ENCODE assay signal across 8 cellular contexts in the genomic region with DNA sequence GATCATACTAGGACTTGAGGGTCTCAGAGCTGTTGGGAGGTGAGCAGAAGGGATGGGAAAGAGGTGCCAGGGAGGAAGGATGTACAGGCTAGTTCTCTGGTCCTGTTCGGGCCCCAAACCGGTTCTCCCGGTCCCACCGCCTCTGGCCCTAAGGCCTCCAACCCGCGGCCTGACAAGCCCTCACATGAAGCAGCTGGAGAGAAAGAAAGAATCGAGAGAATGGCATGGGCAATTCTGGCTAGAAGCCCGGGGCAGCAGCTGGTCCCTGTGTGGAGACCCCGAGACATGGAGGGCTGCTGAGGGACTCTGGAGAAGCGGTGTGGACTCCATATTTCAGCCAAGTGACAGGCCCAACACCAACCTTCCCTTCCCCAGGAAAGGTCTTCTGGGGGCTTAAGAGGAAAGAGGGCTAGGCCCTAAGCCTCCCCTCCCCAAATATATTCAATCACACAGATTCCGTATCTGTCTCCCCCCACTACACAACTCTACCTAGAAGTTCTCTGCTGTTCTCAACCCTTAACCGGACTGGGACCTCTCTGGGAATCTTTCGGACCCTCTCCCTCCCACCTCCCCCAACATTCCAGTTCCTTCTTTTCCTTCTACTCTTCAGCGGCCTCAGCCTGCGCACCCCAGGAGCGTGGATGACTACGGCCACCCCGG. TPM values are rescaled to one million over a fixed set of nuclear protein-coding genes. Genes with fewer than 3 reads are reported as not detected.
DNase-seq lines count a peak whose midpoint lies in the region; ATAC-seq, FAIRE-seq and TF ChIP-seq lines count a peak whose summit lies in the region.

No MANE protein-coding gene starts in this region.

- H3K4me1 ChIP-seq in A549 (peaks cover 46% of the 10 kb centered on the region), Panc1 (ENCODE audit: control insufficient read depth, insufficient read depth, low read length) (peaks cover 21% of the 10 kb centered on the region), mucosa of descending colon (ENCODE audit: low read depth) (peaks cover 33% of the 10 kb centered on the region), vagina (peaks cover 47% of the 10 kb centered on the region)

- H3K36me3 ChIP-seq in Panc1 (ENCODE audit: control insufficient read depth, insufficient read depth, low read length) = peaks cover 12% of the 10 kb centered on the region
- no peaks in the 10 kb centered on the region for H3K36me3 ChIP-seq in mucosa of descending colon (ENCODE audit: low read depth)
- peaks cover 4 to 20% of the 10 kb centered on the region in 2 donors for H3K36me3 ChIP-seq in vagina

- intact Hi-C loops in Panc1 (cut with micrococcal nuclease; ENCODE audit: unreplicated experiment) (no loop called here), mucosa of descending colon (cut with DNase I, micrococcal nuclease) (loop anchor here in 1 of 2 donors (10.0 kb wide), 1 partner anchor 54 kb away; a partner anchor contains a TSS), vagina (cut with DNase I) (no loop called here)

- WGBS in A549 (ENCODE audit: missing lambda C conversion rate) = 2% methylated on average over 18 of the region's 18 CpGs

- H3K27me3 ChIP-seq in Panc1 (ENCODE audit: control insufficient read depth, insufficient read depth, low read length) (no peaks in the 10 kb centered on the region), vagina (no peaks in the 10 kb centered on the region)

- CTCF ChIA-PET in A549 (lab: Yijun Ruan, JAX) (interaction anchor here (0.5 to 7.8 kb wide), 14 partner anchors 9 to 218 kb away, joined by 3 to 86 read pairs (median 4); a partner anchor contains a TSS), Panc1 (lab: Charles Lee) (no interaction called here)

- ATAC-seq in A549 = peak in 1 of 2 experiments; percentile 6; a peak in 3 of 6 replicates
- no peak for ATAC-seq in Panc1
- no peak for ATAC-seq in effector memory CD8-positive, alpha-beta T cell (replicated peaks)
- ATAC-seq in mucosa of descending colon = peak; percentile 30

- TF ChIP-seq EP300 in A549 (IDR thresholded peaks at IDR 0.05) = no peak

- TSS peak; percentile 78 for BruUV-seq in Panc1 (replicated peaks; lab: Mats Ljungman, UMichigan)

- POLR2A ChIA-PET in A549 (lab: Yijun Ruan, JAX) (interaction anchor here (1.6 to 5.6 kb wide), 3 partner anchors 9 to 12 kb away, joined by 4 to 34 read pairs (median 6); a partner anchor contains a TSS), Panc1 (lab: Charles Lee) (interaction anchor here (0.5 kb wide), 2 partner anchors 16 to 703 kb away, joined by 5 to 7 read pairs; no protein-coding TSS in a partner anchor)

- H3K9me3 Mint-ChIP-seq in effector memory CD8-positive, alpha-beta T cell = no peaks in the 10 kb centered on the region

- peak overlapping the region; percentile 97 to 98 for H3K27ac Mint-ChIP-seq in effector memory CD8-positive, alpha-beta T cell

- H3K4me3 Mint-ChIP-seq in effector memory CD8-positive, alpha-beta T cell = peak overlapping the region; percentile 95 to 97

- TF ChIP-seq CTCF in A549 (IDR thresholded peaks at IDR 0.05) = no peak
- TF ChIP-seq CTCF in GM12865 (IDR thresholded peaks at IDR 0.05; ENCODE audit: insufficient read depth, low read depth, low read length, missing control alignments) = no peak
- no peak for TF ChIP-seq CTCF in Panc1 (IDR thresholded peaks at IDR 0.05)
- TF ChIP-seq CTCF in mucosa of descending colon (IDR thresholded peaks at IDR 0.05) = no peak
- TF ChIP-seq CTCF in vagina (IDR thresholded peaks at IDR 0.05) = no peak

- no peaks in the 10 kb centered on the region for H3K27me3 Mint-ChIP-seq in effector memory CD8-positive, alpha-beta T cell

- peaks cover 52 to 63% of the 10 kb centered on the region in 2 donors for H3K4me1 Mint-ChIP-seq in effector memory CD8-positive, alpha-beta T cell (ENCODE audit: low read depth in 2 of 2)

- TF ChIP-seq POLR2A in A549 (IDR thresholded peaks at IDR 0.05; ENCODE audit: low read length) (no peak), vagina (IDR thresholded peaks at IDR 0.05) (no peak)

- DNase-seq in A549 (ENCODE audit: low read depth in 1 of 2, low spot score in 1 of 2) (no peak), GM12865 (ENCODE audit: low read depth) (no peak), Panc1 (ENCODE audit: low read depth, low spot score) (no peak), mucosa of descending colon (peak; percentile 54 to 73 (median 69)), vagina (ENCODE audit: extremely low spot score in 2 of 2) (no peak), hepatic stellate cell (ENCODE audit: low spot score) (no peak), NCI-H187 (lab: John Stamatoyannopoulos, UW) (no peak)
- no peak for DNase-seq in effector memory CD8-positive, alpha-beta T cell

- peak overlapping the region; percentile 90 for H3K4me3 ChIP-seq in A549
- H3K4me3 ChIP-seq in GM12865 (ENCODE audit: low read depth, low read length) = peak overlapping the region; percentile 92
- H3K4me3 ChIP-seq in Panc1 (ENCODE audit: low read depth in 2 of 2, low read length in 2 of 2) = peak overlapping the region; percentile 94 to 99
- H3K4me3 ChIP-seq in mucosa of descending colon = peak overlapping the region; percentile 85
- H3K4me3 ChIP-seq in vagina = peak overlapping the region; percentile 72 to 76

- peaks cover 61% of the 10 kb centered on the region for H3K36me3 Mint-ChIP-seq in effector memory CD8-positive, alpha-beta T cell (ENCODE audit: insufficient read depth)

- TF ChIP-seq RAD21 in A549 (conservative IDR thresholded peaks at IDR 0.05 in 1 of 2, IDR thresholded peaks at IDR 0.05 in 1 of 2) = no peak

- in situ Hi-C loops in Panc1 (cut with HindIII; ENCODE audit: low pct_unique_long_range_greater_than_20kb, low sequenced_read_pairs) = no loop called here

- no peak for FAIRE-seq in A549 (lab: Jason Lieb, UNC)

- H3K9me3 ChIP-seq in A549 (no peaks in the 10 kb centered on the region), Panc1 (ENCODE audit: control insufficient read depth, insufficient read depth, low read depth, low read length) (no peaks in the 10 kb centered on the region), mucosa of descending colon (no peaks in the 10 kb centered on the region), vagina (no peaks in the 10 kb centered on the region)

- H3K27ac ChIP-seq in A549 (peak overlapping the region; percentile 98 to 100), Panc1 (ENCODE audit: low read length) (peak overlapping the region; percentile 97), vagina (peak overlapping the region; percentile 90)

- peak overlapping the region; percentile 98 for H3K4me2 ChIP-seq in A549

RNA-seq across cellular contexts. Expression of a gene that starts 0.6 kb away (rescaled TPM):
- polyA plus RNA-seq in A549 (2011; rRNA removed) (78.1 and 83.1 TPM in 2 replicates), A549 (2017; fragmentation: RNase III; extraction: RNeasy Plus Mini Kit Qiagen cat#74134 plus additional on column Dnase treatment) (50.6 to 54.7 TPM (median 52.0 TPM) in 3 replicates)
- polyA plus RNA-seq in A549 (2012; cell fraction: cytosol; rRNA removed) = 26.2 and 30.5 TPM in 2 replicates
- 25.4 and 35.1 TPM in 2 replicates for polyA plus RNA-seq in A549 (2012; cell fraction: nucleus; rRNA removed)
- polyA minus RNA-seq in A549 (2011; rRNA and poly(A)+ RNA removed) = 68.8 and 71.3 TPM in 2 replicates
- total RNA-seq in Panc1 (2021; ENCODE audit: unreplicated experiment) (81.2 TPM), mucosa of descending colon (10 to 100 TPM; 69.2 to 78.5 (median 73.5) TPM), vagina (89.1 TPM)
- 51.3 TPM for polyA plus RNA-seq in Panc1 (2012; ENCODE audit: insufficient read length)

RNA-seq across cellular contexts. Expression of a gene that starts 1.4 kb away (rescaled TPM):
- polyA plus RNA-seq in A549 (2011; rRNA removed) (33.7 and 35.3 TPM in 2 replicates), A549 (2017; fragmentation: RNase III; extraction: RNeasy Plus Mini Kit Qiagen cat#74134 plus additional on column Dnase treatment) (26.0 to 28.2 TPM (median 26.5 TPM) in 3 replicates)
- 16.3 and 18.3 TPM in 2 replicates for polyA plus RNA-seq in A549 (2012; cell fraction: cytosol; rRNA removed)
- polyA plus RNA-seq in A549 (2012; cell fraction: nucleus; rRNA removed) = 5.2 and 8.3 TPM in 2 replicates
- polyA minus RNA-seq in A549 (2011; rRNA and poly(A)+ RNA removed) = 9.5 and 11.8 TPM in 2 replicates
- total RNA-seq in Panc1 (2021; ENCODE audit: unreplicated experiment) (5.0 TPM), mucosa of descending colon (1 to 10 TPM in 1 of 3 donors, under 1 TPM in 2; 0.09 to 5.4 (median 0.65) TPM), vagina (3.7 TPM)
- 6.1 TPM for polyA plus RNA-seq in Panc1 (2012; ENCODE audit: insufficient read length)

RNA-seq across cellular contexts. Expression of a gene that starts 11.3 kb away (rescaled TPM):
- polyA plus RNA-seq in A549 (2011; rRNA removed) (2.9 and 3.3 TPM in 2 replicates), A549 (2017; fragmentation: RNase III; extraction: RNeasy Plus Mini Kit Qiagen cat#74134 plus additional on column Dnase treatment) (5.1 to 6.8 TPM (median 6.6 TPM) in 3 replicates)
- polyA plus RNA-seq in A549 (2012; cell fraction: cytosol; rRNA removed) = 4.2 and 6.6 TPM in 2 replicates
- 3.6 and 5.0 TPM in 2 replicates for polyA plus RNA-seq in A549 (2012; cell fraction: nucleus; rRNA removed)
- 4.3 and 4.5 TPM in 2 replicates for polyA minus RNA-seq in A549 (2011; rRNA and poly(A)+ RNA removed)
- total RNA-seq in Panc1 (2021; ENCODE audit: unreplicated experiment) (2.7 TPM), mucosa of descending colon (1 to 10 TPM; 1.3 to 4.0 (median 1.3) TPM), vagina (5.2 TPM)
- 6.3 TPM for polyA plus RNA-seq in Panc1 (2012; ENCODE audit: insufficient read length)

RNA-seq across cellular contexts. Expression of a gene that starts 11.7 kb away (rescaled TPM):
- polyA plus RNA-seq in A549 (2011; rRNA removed) (9.9 and 10.8 TPM in 2 replicates), A549 (2017; fragmentation: RNase III; extraction: RNeasy Plus Mini Kit Qiagen cat#74134 plus additional on column Dnase treatment) (2.4 to 3.9 TPM (median 3.3 TPM) in 3 replicates)
- 3.9 and 4.6 TPM in 2 replicates for polyA plus RNA-seq in A549 (2012; cell fraction: cytosol; rRNA removed)
- polyA plus RNA-seq in A549 (2012; cell fraction: nucleus; rRNA removed) = 2.6 and 3.3 TPM in 2 replicates
- 15.9 and 18.0 TPM in 2 replicates for polyA minus RNA-seq in A549 (2011; rRNA and poly(A)+ RNA removed)
- total RNA-seq in Panc1 (2021; ENCODE audit: unreplicated experiment) (8.1 TPM), mucosa of descending colon (10 to 100 TPM; 15.1 to 18.7 (median 18.6) TPM), vagina (19.2 TPM)
- 2.2 TPM for polyA plus RNA-seq in Panc1 (2012; ENCODE audit: insufficient read length)

RNA-seq across cellular contexts. Expression of a gene that starts 22.4 kb away (rescaled TPM):
- polyA plus RNA-seq in A549 (2011; rRNA removed) = 0.30 and 0.38 TPM in 2 replicates
- polyA plus RNA-seq in A549 (2012; cell fraction: cytosol; rRNA removed) = 0.12 and 0.17 TPM in 2 replicates
- polyA plus RNA-seq in A549 (2012; cell fraction: nucleus; rRNA removed) = 0.47 and 0.78 TPM in 2 replicates
- 0.22 to 0.51 TPM (median 0.28 TPM) in 3 replicates for polyA plus RNA-seq in A549 (2017; fragmentation: RNase III; extraction: RNeasy Plus Mini Kit Qiagen cat#74134 plus additional on column Dnase treatment)
- 0.21 and 0.24 TPM in 2 replicates for polyA minus RNA-seq in A549 (2011; rRNA and poly(A)+ RNA removed)
- 0.46 TPM for total RNA-seq in Panc1 (2021; ENCODE audit: unreplicated experiment)
- polyA plus RNA-seq in Panc1 (2012; ENCODE audit: insufficient read length) = 0.42 TPM
- 1 to 10 TPM in 1 of 3 donors, under 1 TPM in 2; 0.41 to 1.1 (median 0.63) TPM for total RNA-seq in mucosa of descending colon
- 105 TPM for total RNA-seq in vagina

Comparison
In these comparisons a context has a peak if more than half of its experiments do, and no peak if none do; other contexts are left out.
1. DNase-seq: peak in mucosa of descending colon (3 of 3); none in A549 (0 of 2), GM12865 (single experiment), Panc1 (single experiment), effector memory CD8-positive, alpha-beta T cell (0 of 3), vagina (0 of 2), hepatic stellate cell (single experiment) and NCI-H187 (0 of 2).
2. Peak in every context shown above with its lines, with median percentiles within 50 percentile points of each other: H3K27ac ChIP-seq and H3K4me3 ChIP-seq.